8 cellular contexts compared by ENCODE assay signal in genomic region chr7:70694909-70695803, GRCh38.
DNase-seq lines count a peak whose midpoint lies in the region; ATAC-seq and TF ChIP-seq lines count a peak whose summit lies in the region.

No MANE protein-coding gene starts in this region.

- H3K9me3 ChIP-seq in esophagus muscularis mucosa: no peaks in the 10 kb centered on the region
- H3K9me3 ChIP-seq in neural progenitor cell (ENCODE audit: low read depth): no peaks in the 10 kb centered on the region

- H3K36me3 Mint-ChIP-seq in neural progenitor cell: peaks cover 2% of the 10 kb centered on the region

- peaks cover 21% of the 10 kb centered on the region for H3K27me3 Mint-ChIP-seq in neural progenitor cell (ENCODE audit: insufficient read depth, low read depth)

- no peak for TF ChIP-seq EP300 in esophagus muscularis mucosa (IDR thresholded peaks at IDR 0.05)

- TF ChIP-seq CTCF in AG04449 (IDR thresholded peaks at IDR 0.05; ENCODE audit: insufficient read depth, low read length, missing control alignments): no peak
- TF ChIP-seq CTCF in GM13977 (IDR thresholded peaks at IDR 0.05; ENCODE audit: extremely low read depth, insufficient read depth, missing control alignments): no peak
- TF ChIP-seq CTCF in esophagus muscularis mucosa (IDR thresholded peaks at IDR 0.05): no peak
- TF ChIP-seq CTCF in neural progenitor cell (IDR thresholded peaks at IDR 0.05): no peak

- peaks cover 46% of the 10 kb centered on the region for H3F3A ChIP-seq in neural progenitor cell (ENCODE audit: low read depth)

- in situ Hi-C loops in GM13977 (cut with MboI; ENCODE audit: low pct_unique_long_range_greater_than_20kb, low sequenced_read_pairs, unreplicated experiment): loop anchor here (25.0 kb wide), 2 partner anchors 358 to 508 kb away; no protein-coding TSS in a partner anchor

- H2AFZ ChIP-seq in neural progenitor cell (replicated peaks): no peak overlapping the region

- peak overlapping the region; percentile 99 for H3K27ac Mint-ChIP-seq in neural progenitor cell

- H3K27me3 ChIP-seq in esophagus muscularis mucosa (no peaks in the 10 kb centered on the region), neural progenitor cell (peaks cover 13% of the 10 kb centered on the region)

- WGBS in esophagus muscularis mucosa: under 1% methylated on average over 11 of the region's 82 CpGs

- H4K20me1 ChIP-seq in neural progenitor cell (ENCODE audit: low read depth): peaks cover 48% of the 10 kb centered on the region

- H3K9ac ChIP-seq in neural progenitor cell: peak overlapping the region; percentile 83

- POLR2A ChIA-PET in AG04449 (lab: Yijun Ruan, JAX): interaction anchor here (0.8 kb wide), 1 partner anchor 23 kb away, joined by 3 read pairs; no protein-coding TSS in a partner anchor

- CTCF ChIA-PET in AG04449 (lab: Yijun Ruan, JAX): interaction anchor here (0.7 to 6.5 kb wide), 8 partner anchors 9 to 652 kb away, joined by 3 to 95 read pairs (median 4); no protein-coding TSS in a partner anchor

- H3K4me1 Mint-ChIP-seq in neural progenitor cell: peaks cover 11% of the 10 kb centered on the region

- peaks cover 7 to 43% (median 40%) of the 10 kb centered on the region in 4 donors for H3K4me1 ChIP-seq in esophagus muscularis mucosa
- H3K4me1 ChIP-seq in neural progenitor cell: peaks cover 47% of the 10 kb centered on the region

- peak overlapping the region; percentile 86 for H3K4me2 ChIP-seq in neural progenitor cell

- H3K27ac ChIP-seq in esophagus muscularis mucosa (replicated peaks in 1 of 4) (peak overlapping the region; percentile 86 to 87 (median 86)), neural progenitor cell (peak overlapping the region; percentile 73)

- H3K79me2 ChIP-seq in neural progenitor cell (ENCODE audit: low read depth): peaks cover 71% of the 10 kb centered on the region

- H3K4me3 ChIP-seq in AG04449 (ENCODE audit: low read depth, low read length): peak overlapping the region; percentile 71
- H3K4me3 ChIP-seq in esophagus muscularis mucosa: peak overlapping the region; percentile 80 to 90 (median 86)
- H3K4me3 ChIP-seq in neural progenitor cell: peak overlapping the region; percentile 97

- ATAC-seq in GM18907 (IDR thresholded peaks at IDR 0.05; ENCODE audit: unreplicated experiment) (no peak), GM19467 (IDR thresholded peaks at IDR 0.05; ENCODE audit: unreplicated experiment) (no peak)

- TF ChIP-seq POLR2A in esophagus muscularis mucosa (IDR thresholded peaks at IDR 0.05; ENCODE audit: low read depth): no peak

- intact Hi-C loops in esophagus muscularis mucosa (cut with DNase I): loop anchor here (5.0 to 10.0 kb wide), 3 partner anchors 653 to 1100 kb away; partner anchors contain the start of gene AUTS2

- H3K36me3 ChIP-seq in esophagus muscularis mucosa: no peaks in the 10 kb centered on the region
- H3K36me3 ChIP-seq in neural progenitor cell: peaks cover 3% of the 10 kb centered on the region

- peak overlapping the region; percentile 98 for H3K4me3 Mint-ChIP-seq in neural progenitor cell

- H3K9me3 Mint-ChIP-seq in neural progenitor cell: no peaks in the 10 kb centered on the region

- DNase-seq in AG04449 (ENCODE audit: low read depth, low spot score) (no peak), GM13977 (ENCODE audit: low spot score) (peak; percentile 53), SK-N-DZ (ENCODE audit: low spot score) (peak; percentile 35), esophagus muscularis mucosa (ENCODE audit: extremely low spot score) (no peak), neural progenitor cell (ENCODE audit: low spot score) (peak; percentile 70), NCI-H2029 treated with DMSO at 0.1 percent for 48 hours (lab: John Stamatoyannopoulos, UW) (no peak)

Comparison
In these comparisons a context has a peak if more than half of its experiments do, and no peak if none do; other contexts are left out.
1. DNase-seq: peak in GM13977 (single experiment), SK-N-DZ (single experiment) and neural progenitor cell (single experiment); none in AG04449 (single experiment), esophagus muscularis mucosa (single experiment) and NCI-H2029 treated with DMSO at 0.1 percent for 48 hours (single experiment).
2. Peak in every context shown above with its lines, with median percentiles within 50 percentile points of each other: H3K4me3 ChIP-seq.